Comparison of ENCODE assay signal across 8 cellular contexts in the genomic region with DNA sequence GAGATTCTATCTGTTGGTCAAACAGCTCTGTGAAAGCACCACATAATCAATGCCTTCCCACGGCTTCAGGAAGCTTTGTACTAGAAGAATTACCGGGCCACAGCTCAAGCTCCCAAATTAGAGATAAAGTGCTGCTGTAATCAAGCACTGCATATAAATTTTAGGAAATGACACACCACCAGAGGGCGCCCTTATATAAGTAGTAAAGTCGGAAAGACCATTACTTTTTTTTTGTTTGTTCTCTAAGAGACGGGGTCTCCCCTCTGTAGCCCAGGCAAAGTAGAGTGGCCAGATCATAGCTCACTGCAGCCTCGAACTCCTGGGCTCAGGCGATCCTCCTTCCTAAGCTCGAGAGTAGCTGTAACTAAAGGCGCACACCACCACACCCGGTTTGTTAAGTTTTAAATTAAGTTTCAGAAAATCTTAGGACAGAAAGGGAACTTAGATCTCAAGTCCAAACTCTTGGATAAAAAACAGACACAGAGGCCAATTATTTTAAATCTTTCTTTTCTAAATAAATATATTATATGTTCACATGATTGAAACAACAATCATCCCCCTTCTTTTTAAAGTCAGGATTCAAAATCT. TPM values are rescaled to one million over a fixed set of nuclear protein-coding genes. Genes with fewer than 3 reads are reported as not detected.
A peak's percentile ranks its signal among the peaks of the same experiment; 100 is the strongest.
DNase-seq lines count a peak whose midpoint lies in the region; ATAC-seq lines count a peak whose summit lies in the region.

No MANE protein-coding gene starts in this region.

- DNase-seq in DMS53 (lab: John Stamatoyannopoulos, UW) (peak; percentile 96), NCI-H524 (lab: John Stamatoyannopoulos, UW) (peak; percentile 56 to 78), cerebellum (ENCODE audit: low spot score) (peak; percentile 45), left lobe of liver (ENCODE audit: low spot score) (peak; percentile 58)
- peak; percentile 79 to 84 for DNase-seq in activated CD4-positive, alpha-beta T cell treated with anti-CD3 and anti-CD28 coated beads for 4 hours
- DNase-seq in stimulated activated CD4-positive, alpha-beta T cell treated with anti-CD3 and anti-CD28 coated beads, Interleukin-4, amount 100 ng/mL, for 24 hours, result peak; percentile 84

- ATAC-seq in HG02885 (IDR thresholded peaks at IDR 0.05; ENCODE audit: poor library complexity, unreplicated experiment) (peak; percentile 62), left lobe of liver (peak; percentile 71), GM19324 (IDR thresholded peaks at IDR 0.05; ENCODE audit: low FRiP score, unreplicated experiment) (no peak)

RNA-seq across cellular contexts. Expression of a gene that starts 32.6 kb away (rescaled TPM):
- 40.0 TPM for total RNA-seq in cerebellum
- total RNA-seq in left lobe of liver, result 41.4 TPM

RNA-seq across cellular contexts. Expression of a gene that starts 33.9 kb away (rescaled TPM):
- total RNA-seq in cerebellum (4.1 TPM), left lobe of liver (0.75 TPM)

Comparison
In these comparisons a context has a peak if more than half of its experiments do, and no peak if none do; other contexts are left out.
1. DNase-seq: peak in every context shown above with its lines; median percentile 96 in DMS53; 84 in stimulated activated CD4-positive, alpha-beta T cell treated with anti-CD3 and anti-CD28 coated beads, Interleukin-4, amount 100 ng/mL, for 24 hours; 82 in activated CD4-positive, alpha-beta T cell treated with anti-CD3 and anti-CD28 coated beads for 4 hours; 67 in NCI-H524; 58 in left lobe of liver; 45 in cerebellum.